Comparison of ENCODE assay signal across 8 cellular contexts in genomic region chr10:689433-690226, GRCh38. TPM values are rescaled to one million over a fixed set of nuclear protein-coding genes. Genes with fewer than 3 reads are reported as not detected.
A peak's percentile ranks its signal among the peaks of the same experiment; 100 is the strongest.
DNase-seq lines count a peak whose midpoint lies in the region; ATAC-seq, FAIRE-seq and TF ChIP-seq lines count a peak whose summit lies in the region.

A gene with protein sequence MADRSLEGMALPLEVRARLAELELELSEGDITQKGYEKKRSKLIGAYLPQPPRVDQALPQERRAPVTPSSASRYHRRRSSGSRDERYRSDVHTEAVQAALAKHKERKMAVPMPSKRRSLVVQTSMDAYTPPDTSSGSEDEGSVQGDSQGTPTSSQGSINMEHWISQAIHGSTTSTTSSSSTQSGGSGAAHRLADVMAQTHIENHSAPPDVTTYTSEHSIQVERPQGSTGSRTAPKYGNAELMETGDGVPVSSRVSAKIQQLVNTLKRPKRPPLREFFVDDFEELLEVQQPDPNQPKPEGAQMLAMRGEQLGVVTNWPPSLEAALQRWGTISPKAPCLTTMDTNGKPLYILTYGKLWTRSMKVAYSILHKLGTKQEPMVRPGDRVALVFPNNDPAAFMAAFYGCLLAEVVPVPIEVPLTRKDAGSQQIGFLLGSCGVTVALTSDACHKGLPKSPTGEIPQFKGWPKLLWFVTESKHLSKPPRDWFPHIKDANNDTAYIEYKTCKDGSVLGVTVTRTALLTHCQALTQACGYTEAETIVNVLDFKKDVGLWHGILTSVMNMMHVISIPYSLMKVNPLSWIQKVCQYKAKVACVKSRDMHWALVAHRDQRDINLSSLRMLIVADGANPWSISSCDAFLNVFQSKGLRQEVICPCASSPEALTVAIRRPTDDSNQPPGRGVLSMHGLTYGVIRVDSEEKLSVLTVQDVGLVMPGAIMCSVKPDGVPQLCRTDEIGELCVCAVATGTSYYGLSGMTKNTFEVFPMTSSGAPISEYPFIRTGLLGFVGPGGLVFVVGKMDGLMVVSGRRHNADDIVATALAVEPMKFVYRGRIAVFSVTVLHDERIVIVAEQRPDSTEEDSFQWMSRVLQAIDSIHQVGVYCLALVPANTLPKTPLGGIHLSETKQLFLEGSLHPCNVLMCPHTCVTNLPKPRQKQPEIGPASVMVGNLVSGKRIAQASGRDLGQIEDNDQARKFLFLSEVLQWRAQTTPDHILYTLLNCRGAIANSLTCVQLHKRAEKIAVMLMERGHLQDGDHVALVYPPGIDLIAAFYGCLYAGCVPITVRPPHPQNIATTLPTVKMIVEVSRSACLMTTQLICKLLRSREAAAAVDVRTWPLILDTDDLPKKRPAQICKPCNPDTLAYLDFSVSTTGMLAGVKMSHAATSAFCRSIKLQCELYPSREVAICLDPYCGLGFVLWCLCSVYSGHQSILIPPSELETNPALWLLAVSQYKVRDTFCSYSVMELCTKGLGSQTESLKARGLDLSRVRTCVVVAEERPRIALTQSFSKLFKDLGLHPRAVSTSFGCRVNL (N-terminal part only) (minus strand): TSS chr10:689668. CDS start chr10:689578, 90 bp downstream.

- 0 to 1% (median 1%) methylated on average over 30 to 129 of the region's 135 CpGs for WGBS in adipose tissue, 3 donors

- H3K27ac ChIP-seq in adipose tissue (ENCODE audit: low read depth, low read length) = no peak within 1 kb of the TSS

- ATAC-seq in omental fat pad (ENCODE audit: low FRiP score) (peak; percentile 94), HG03159 (IDR thresholded peaks at IDR 0.05; ENCODE audit: unreplicated experiment) (no peak)

- H3K4me3 ChIP-seq in Jurkat, Clone E6-1 (ENCODE audit: low read length) = peak within 1 kb of the TSS; percentile 38

- no peak for FAIRE-seq in GM12892 (lab: Jason Lieb, UNC)

- no peak for TF ChIP-seq POLR2A in GM12892 (IDR thresholded peaks at IDR 0.05; ENCODE audit: low read depth, low read length)

- intact Hi-C loops in cardiac septum (cut with DNase I) = loop anchor here (2.0 to 10.0 kb wide), 4 partner anchors 67 to 552 kb away; partner anchors contain the start of genes LARP4B and ZMYND11

- TF ChIP-seq CTCF in omental fat pad (IDR thresholded peaks at IDR 0.05) = no peak

- DNase-seq in COLO668 (lab: John Stamatoyannopoulos, UW; ENCODE audit: unreplicated experiment) = peak; percentile 74
- no peak for DNase-seq in Jurkat, Clone E6-1 (ENCODE audit: low read depth, low spot score)
- no peak for DNase-seq in cardiac septum (ENCODE audit: low spot score)
- no peak for DNase-seq in omental fat pad (ENCODE audit: low spot score)
- no peak for DNase-seq in GM12892 (ENCODE audit: insufficient read length)
- no peak for DNase-seq in activated gamma-delta T cell treated with Interleukin-2 at 50 U/mL for 16 hours

RNA-seq across cellular contexts. Expression of the gene that starts here (rescaled TPM):
- polyA plus RNA-seq in Jurkat, Clone E6-1 (2012; ENCODE audit: insufficient read depth, insufficient read length) = 2.0 TPM
- 10 to 100 TPM in 2 of 3 donors, 1 to 10 TPM in 1; 4.4 to 15.1 (median 10.0) TPM for polyA plus RNA-seq in adipose tissue
- total RNA-seq in cardiac septum (28.8 TPM), omental fat pad (10 to 100 TPM; 19.7 to 56.5 (median 31.1) TPM)
- 0.36 TPM for polyA plus RNA-seq in GM12892 (2012; ENCODE audit: missing spikeins)
